Comparison of ENCODE assay signal across 8 cellular contexts in genomic region chr16:87764600-87765472, GRCh38. TPM values are rescaled to one million over a fixed set of nuclear protein-coding genes. Genes with fewer than 3 reads are reported as not detected.
DNase-seq lines count a peak whose midpoint lies in the region; ATAC-seq and TF ChIP-seq lines count a peak whose summit lies in the region.

No MANE protein-coding gene starts in this region.

- H3K27me3 ChIP-seq in Loucy (ENCODE audit: insufficient read depth, low read length, poor library complexity, severe bottlenecking) (no peaks in the 10 kb centered on the region), mammary epithelial cell (ENCODE audit: insufficient read depth, low read length) (no peaks in the 10 kb centered on the region)

- H3K79me2 ChIP-seq in Loucy (ENCODE audit: insufficient read depth, low read length), result peaks cover 34% of the 10 kb centered on the region
- peaks cover 51% of the 10 kb centered on the region for H3K79me2 ChIP-seq in mammary epithelial cell (ENCODE audit: insufficient read depth, low read length)

- H3K4me1 ChIP-seq in Loucy (ENCODE audit: insufficient read depth, low read length, poor library complexity, severe bottlenecking), result peaks cover 4% of the 10 kb centered on the region
- peaks cover 10% of the 10 kb centered on the region for H3K4me1 ChIP-seq in mammary epithelial cell (ENCODE audit: insufficient read depth, low read length)

- no peaks in the 10 kb centered on the region for H3K9me3 Mint-ChIP-seq in naive B cell

- no peak overlapping the region for H2AFZ ChIP-seq in Loucy (ENCODE audit: low read length)
- H2AFZ ChIP-seq in mammary epithelial cell (ENCODE audit: low read depth, low read length), result peak overlapping the region; percentile 98

- TF ChIP-seq CTCF in Loucy (conservative IDR thresholded peaks at IDR 0.05; ENCODE audit: low read length), result no peak
- no peak for TF ChIP-seq CTCF in mammary epithelial cell (conservative IDR thresholded peaks at IDR 0.05 in 1 of 2, IDR thresholded peaks at IDR 0.05 in 1 of 2; ENCODE audit: extremely low read depth in 1 of 2, insufficient read depth in 1 of 2, low read depth in 1 of 2, low read length in 2 of 2)

- in situ Hi-C loops in mammary epithelial cell (cut with MboI; ENCODE audit: low sequenced_read_pairs in 2 of 2), result no loop called here

- CTCF ChIA-PET in mammary epithelial cell (lab: Charles Lee; ENCODE audit: low non-redundant PET), result no interaction called here

- dilution Hi-C loops in mammary epithelial cell (cut with HindIII; ENCODE audit: low sequenced_read_pairs), result loop anchor here (5.0 kb wide), 3 partner anchors 43 to 153 kb away; no protein-coding TSS in a partner anchor

- peak; percentile 29 for ATAC-seq in GM21576 (IDR thresholded peaks at IDR 0.05; ENCODE audit: unreplicated experiment)
- no peak for ATAC-seq in naive B cell (ENCODE audit: low read depth in 2 of 2)

- intact Hi-C loops in mammary epithelial cell (cut with micrococcal nuclease), result loop anchor here (5.0 kb wide), 1 partner anchor 128 kb away; no protein-coding TSS in a partner anchor

- DNase-seq in mammary epithelial cell (no peak), naive B cell (no peak), NCI-H446 (lab: John Stamatoyannopoulos, UW) (no peak), NCI-H2029 treated with DMSO at 0.1 percent for 48 hours (lab: John Stamatoyannopoulos, UW) (no peak), dermis blood vessel endothelial cell (no peak)
- DNase-seq in effector CD8-positive, alpha-beta T cell (lab: John Stamatoyannopoulos, UW), result no peak

- H3K9me2 ChIP-seq in Loucy (replicated peaks; ENCODE audit: low read depth, low read length), result no peaks in the 10 kb centered on the region

- H3K27ac ChIP-seq in mammary epithelial cell (ENCODE audit: insufficient read depth, low read depth, low read length), result no peak overlapping the region

- BruUV-seq in mammary epithelial cell (replicated peaks; lab: Mats Ljungman, UMichigan), result no TSS peak

- 45% methylated on average over 12 of the region's 14 CpGs for WGBS in mammary epithelial cell (ENCODE audit: low coverage, missing lambda C conversion rate)

- peak overlapping the region in 5 of 6 donors; percentile 80 to 98 (median 93) for H3K27ac Mint-ChIP-seq in naive B cell

- peaks cover 5 to 7% of the 10 kb centered on the region in 2 donors for H3K36me3 Mint-ChIP-seq in naive B cell

- H3K4me3 ChIP-seq in Loucy (ENCODE audit: low read length, poor library complexity, severe bottlenecking) (peak overlapping the region; percentile 86), mammary epithelial cell (replicated peaks in 1 of 3; ENCODE audit: insufficient read depth in 1 of 3, low read depth in 2 of 3, low read length in 3 of 3) (peak overlapping the region; percentile 94 to 96 (median 95))

- no peaks in the 10 kb centered on the region for H3K27me3 Mint-ChIP-seq in naive B cell

- H3K4me1 Mint-ChIP-seq in naive B cell, result peaks cover 19 to 55% (median 26%) of the 10 kb centered on the region in 3 donors

- no peaks in the 10 kb centered on the region for H3K36me3 ChIP-seq in Loucy (ENCODE audit: insufficient read depth, low read length)
- peaks cover 3% of the 10 kb centered on the region for H3K36me3 ChIP-seq in mammary epithelial cell (ENCODE audit: insufficient read depth, low read length)

- H4K20me1 ChIP-seq in Loucy (ENCODE audit: insufficient read depth, low read length, poor library complexity, severe bottlenecking) (peaks cover 17% of the 10 kb centered on the region), mammary epithelial cell (ENCODE audit: insufficient read depth, low read length) (no peaks in the 10 kb centered on the region)

- H3K9me3 ChIP-seq in Loucy (ENCODE audit: insufficient read depth, low read depth, low read length) (no peaks in the 10 kb centered on the region), mammary epithelial cell (replicated peaks; ENCODE audit: insufficient read depth, low read length) (no peaks in the 10 kb centered on the region)

- peak overlapping the region; percentile 85 to 100 (median 94) for H3K4me3 Mint-ChIP-seq in naive B cell

- peaks cover 3% of the 10 kb centered on the region; the same call in 1 of the 2 replicates for H3F3A ChIP-seq in Loucy (ENCODE audit: low read depth)

- peak overlapping the region; percentile 90 for H3K4me2 ChIP-seq in Loucy (ENCODE audit: low read depth, low read length, poor library complexity, severe bottlenecking)
- peak overlapping the region; percentile 98 for H3K4me2 ChIP-seq in mammary epithelial cell (ENCODE audit: insufficient read depth, low read depth, low read length)

- H3K9ac ChIP-seq in Loucy (ENCODE audit: low read depth, low read length, poor library complexity, severe bottlenecking), result peak overlapping the region; percentile 82
- peak overlapping the region; percentile 29 for H3K9ac ChIP-seq in mammary epithelial cell (ENCODE audit: insufficient read depth, low read length)

RNA-seq across cellular contexts. Expression of gene KLHDC4, which starts 0.9 kb away (rescaled TPM):
- 10 to 100 TPM; 21.7 to 39.0 TPM for total RNA-seq in mammary epithelial cell
- polyA plus RNA-seq in mammary epithelial cell, result 17.0 TPM
- polyA minus RNA-seq in mammary epithelial cell, result 45.1 TPM
- polyA plus RNA-seq in naive B cell (ENCODE audit: low read depth in 6 of 6), result 10 to 100 TPM; 15.9 to 25.5 (median 20.0) TPM
- 28.2 and 36.4 TPM in 2 replicates for total RNA-seq in dermis blood vessel endothelial cell
